ENCODE assay signal across 10 cellular contexts in genomic region chr6:136103763-136104311, GRCh38.
DNase-seq lines count a peak whose midpoint lies in the region; ATAC-seq and TF ChIP-seq lines count a peak whose summit lies in the region.
"Had no signal": no experiment of that assay in that cellular context is flagged by ENCODE, and none has a peak within 500 bp of the region (broad histone marks: within the 10 kb centered on the region; RNA-seq: fewer than 3 reads in every experiment).

No MANE protein-coding gene starts in this region.

- no peak overlapping the region for H3K18ac ChIP-seq in trophoblast cell (ENCODE audit: low read length)

- no peak overlapping the region for H2AFZ ChIP-seq in trophoblast cell (ENCODE audit: insufficient read depth, low read length, poor library complexity)

- ATAC-seq in HG02623 (IDR thresholded peaks at IDR 0.05; ENCODE audit: unreplicated experiment): no peak
- ATAC-seq: naive thymus-derived CD4-positive, alpha-beta T cell had no signal

- no peaks in the 10 kb centered on the region for H3K9me3 Mint-ChIP-seq in activated T-helper 2 cell treated with anti-CD3 and anti-CD28 coated beads, Interferon-gamma antibody, Interleukin-2, Interleukin-4, amounts not matched to agents 10 μg/mL and 5 μg/mL and 100 μg/mL, durations not matched to agents 14 hours and 24 hours and 36 hours
- no peaks in the 10 kb centered on the region for H3K9me3 Mint-ChIP-seq in activated T-cell treated with anti-CD3 and anti-CD28 coated beads, Interleukin-2, amount 50 U/mL, for 24 hours

- no peaks in the 10 kb centered on the region for H3K79me1 ChIP-seq in trophoblast cell (ENCODE audit: low read length)

- H3K4me1 ChIP-seq in trophoblast cell (ENCODE audit: control insufficient read depth in 1 of 2, insufficient read depth in 2 of 2, low read length in 2 of 2): peaks cover 7 to 14% of the 10 kb centered on the region in 2 experiments

- peaks cover 6% of the 10 kb centered on the region for H3K4me1 Mint-ChIP-seq in activated T-helper 2 cell treated with anti-CD3 and anti-CD28 coated beads, Interferon-gamma antibody, Interleukin-2, Interleukin-4, amounts not matched to agents 10 μg/mL and 5 μg/mL and 100 μg/mL, durations not matched to agents 14 hours and 24 hours and 36 hours (ENCODE audit: low read depth)
- no peaks in the 10 kb centered on the region for H3K4me1 Mint-ChIP-seq in activated T-cell treated with anti-CD3 and anti-CD28 coated beads, Interleukin-2, amount 50 U/mL, for 24 hours (ENCODE audit: low read depth)
- H3K4me1 Mint-ChIP-seq: naive thymus-derived CD4-positive, alpha-beta T cell had no signal

- no peak overlapping the region for H2AK5ac ChIP-seq in trophoblast cell (ENCODE audit: low read length)

- TF ChIP-seq CTCF in dorsolateral prefrontal cortex (IDR thresholded peaks at IDR 0.05 in 54 of 56, conservative IDR thresholded peaks at IDR 0.05 in 2 of 56; ENCODE audit: low read depth in 1 of 56, partially characterized antibody in 56 of 56): no peak

- peak overlapping the region in 56 of 59 donors; percentile 23 to 87 (median 70) for H3K27ac ChIP-seq in dorsolateral prefrontal cortex
- H3K27ac ChIP-seq in trophoblast cell (ENCODE audit: low read depth, low read length): peak overlapping the region; percentile 57

- H3K4me3 ChIP-seq in dorsolateral prefrontal cortex (peak overlapping the region in 1 of 59 donors; percentile 10), trophoblast cell (ENCODE audit: low read depth, low read length) (no peak overlapping the region)

- peak overlapping the region; percentile 39 for H3K4me2 ChIP-seq in trophoblast cell (ENCODE audit: low read length)

- no peak overlapping the region for H2BK5ac ChIP-seq in trophoblast cell (ENCODE audit: low read depth, low read length, poor library complexity)

- H3K14ac ChIP-seq in trophoblast cell (ENCODE audit: low read length): no peak overlapping the region

- H3K27me3 ChIP-seq in dorsolateral prefrontal cortex (peaks cover 0 to 2% (median 0%) of the 10 kb centered on the region in 45 donors), trophoblast cell (ENCODE audit: insufficient read depth, low read length) (no peaks in the 10 kb centered on the region)

- no peak overlapping the region for H3K27ac Mint-ChIP-seq in activated T-helper 2 cell treated with anti-CD3 and anti-CD28 coated beads, Interferon-gamma antibody, Interleukin-2, Interleukin-4, amounts not matched to agents 10 μg/mL and 5 μg/mL and 100 μg/mL, durations not matched to agents 14 hours and 24 hours and 36 hours
- H3K27ac Mint-ChIP-seq in activated T-cell treated with anti-CD3 and anti-CD28 coated beads, Interleukin-2, amount 50 U/mL, for 24 hours: no peak overlapping the region
- H3K27ac Mint-ChIP-seq: B cell; naive thymus-derived CD4-positive, alpha-beta T cell had no signal

- peak overlapping the region; percentile 16 for H3K9ac ChIP-seq in trophoblast cell (ENCODE audit: low read length)

- H3K27me3 Mint-ChIP-seq in activated T-helper 2 cell treated with anti-CD3 and anti-CD28 coated beads, Interferon-gamma antibody, Interleukin-2, Interleukin-4, amounts not matched to agents 10 μg/mL and 5 μg/mL and 100 μg/mL, durations not matched to agents 14 hours and 24 hours and 36 hours (ENCODE audit: low read depth): no peaks in the 10 kb centered on the region
- peaks cover 6% of the 10 kb centered on the region for H3K27me3 Mint-ChIP-seq in activated T-cell treated with anti-CD3 and anti-CD28 coated beads, Interleukin-2, amount 50 U/mL, for 24 hours

- intact Hi-C loops in dorsolateral prefrontal cortex (cut with DNase I): no loop called here
- intact Hi-C loops in activated T-helper 2 cell treated with anti-CD3 and anti-CD28 coated beads, Interferon-gamma antibody, Interleukin-2, Interleukin-4, amounts not matched to agents 10 μg/mL and 5 μg/mL and 100 μg/mL, durations not matched to agents 14 hours and 24 hours and 36 hours (cut with micrococcal nuclease): no loop called here

- no peak overlapping the region for H2BK120ac ChIP-seq in trophoblast cell (ENCODE audit: insufficient read depth, low read length, poor library complexity)

- peak; percentile 32 for DNase-seq in EH (ENCODE audit: low read depth)
- DNase-seq in dorsolateral prefrontal cortex: peak in 1 of 10 donors; percentile 36
- peak; percentile 47 for DNase-seq in inferior parietal cortex (ENCODE audit: extremely low spot score)
- DNase-seq in trophoblast cell: no peak
- DNase-seq in NCI-H748 (lab: John Stamatoyannopoulos, UW; ENCODE audit: unreplicated experiment): no peak
- DNase-seq in activated T-helper 2 cell treated with anti-CD3 and anti-CD28 coated beads, Interferon-gamma antibody, Interleukin-2, Interleukin-4, amounts not matched to agents 10 μg/mL and 5 μg/mL and 100 μg/mL, durations not matched to agents 14 hours and 24 hours and 36 hours (ENCODE audit: low spot score): no peak
- no peak for DNase-seq in activated T-cell treated with anti-CD3 and anti-CD28 coated beads, Interleukin-2, amount 50 U/mL, for 24 hours
- DNase-seq: naive thymus-derived CD4-positive, alpha-beta T cell had no signal

- no peak overlapping the region for H4K8ac ChIP-seq in trophoblast cell (ENCODE audit: low read depth, low read length)

- no peak overlapping the region for H3K4ac ChIP-seq in trophoblast cell (ENCODE audit: low read depth, low read length)

- H3K36me3 ChIP-seq in trophoblast cell (ENCODE audit: control insufficient read depth in 1 of 2, insufficient read depth in 2 of 2, low read length in 2 of 2): no peaks in the 10 kb centered on the region

- H3K79me2 ChIP-seq in trophoblast cell (ENCODE audit: control insufficient read depth, insufficient read depth, low read length, poor library complexity): no peaks in the 10 kb centered on the region

- no CpG with 5 or more reads among the region's 7 CpGs for WGBS in trophoblast cell (ENCODE audit: extremely low coverage, insufficient coverage, insufficient read length)

- no peak overlapping the region for H4K91ac ChIP-seq in trophoblast cell (ENCODE audit: low read depth, low read length)

- H3K23ac ChIP-seq in trophoblast cell (ENCODE audit: low read length): no peak overlapping the region

- H4K12ac ChIP-seq in trophoblast cell (ENCODE audit: low read depth, low read length): no peak overlapping the region

- H3K36me3 Mint-ChIP-seq in activated T-helper 2 cell treated with anti-CD3 and anti-CD28 coated beads, Interferon-gamma antibody, Interleukin-2, Interleukin-4, amounts not matched to agents 10 μg/mL and 5 μg/mL and 100 μg/mL, durations not matched to agents 14 hours and 24 hours and 36 hours (ENCODE audit: low read depth): peaks cover 8% of the 10 kb centered on the region
- H3K36me3 Mint-ChIP-seq in activated T-cell treated with anti-CD3 and anti-CD28 coated beads, Interleukin-2, amount 50 U/mL, for 24 hours (ENCODE audit: low read depth): no peaks in the 10 kb centered on the region

- no peak overlapping the region for H2BK12ac ChIP-seq in trophoblast cell (ENCODE audit: low read length)

- H3K9me3 ChIP-seq in trophoblast cell (ENCODE audit: insufficient read depth, low read depth, low read length): no peaks in the 10 kb centered on the region

- no peak overlapping the region for H3K4me3 Mint-ChIP-seq in activated T-helper 2 cell treated with anti-CD3 and anti-CD28 coated beads, Interferon-gamma antibody, Interleukin-2, Interleukin-4, amounts not matched to agents 10 μg/mL and 5 μg/mL and 100 μg/mL, durations not matched to agents 14 hours and 24 hours and 36 hours (ENCODE audit: low read depth)
- H3K4me3 Mint-ChIP-seq in activated T-cell treated with anti-CD3 and anti-CD28 coated beads, Interleukin-2, amount 50 U/mL, for 24 hours: no peak overlapping the region
- H3K4me3 Mint-ChIP-seq: B cell; naive thymus-derived CD4-positive, alpha-beta T cell had no signal

Comparison
In these comparisons a context has a peak if more than half of its experiments do, and no peak if none do; other contexts are left out.
1. DNase-seq: peak in EH (single experiment) and inferior parietal cortex (single experiment); none in trophoblast cell (0 of 2), NCI-H748 (single experiment), activated T-helper 2 cell treated with anti-CD3 and anti-CD28 coated beads, Interferon-gamma antibody, Interleukin-2, Interleukin-4, amounts not matched to agents 10 μg/mL and 5 μg/mL and 100 μg/mL, durations not matched to agents 14 hours and 24 hours and 36 hours (single experiment) and activated T-cell treated with anti-CD3 and anti-CD28 coated beads, Interleukin-2, amount 50 U/mL, for 24 hours (single experiment).